ENCODE assay signal across 20 cellular contexts in the genomic region with DNA sequence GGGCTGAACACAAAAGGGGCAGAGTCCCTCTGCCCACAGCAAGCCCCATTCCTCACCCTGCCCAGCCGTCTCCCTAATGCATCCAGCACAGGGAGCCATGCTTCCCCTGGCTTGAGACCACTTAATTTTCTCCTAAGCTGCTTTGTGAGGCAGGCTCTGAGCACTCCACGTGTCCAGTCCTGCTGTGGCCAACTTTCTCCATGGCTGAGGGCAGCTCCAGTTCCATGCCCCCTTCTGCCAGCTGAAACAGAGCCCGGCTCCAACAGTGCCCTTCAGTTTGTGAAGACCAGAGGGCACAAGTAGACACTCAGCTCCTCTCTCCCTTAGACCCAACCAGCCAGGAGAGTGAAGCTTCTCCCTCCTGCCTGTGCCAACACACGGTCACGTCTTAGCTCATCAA. TPM values are rescaled to one million over a fixed set of nuclear protein-coding genes. Genes with fewer than 3 reads are reported as not detected.
DNase-seq lines count a peak whose midpoint lies in the region; ATAC-seq and TF ChIP-seq lines count a peak whose summit lies in the region.
"Had no signal": no experiment of that assay in that cellular context is flagged by ENCODE, and none has a peak within 500 bp of the region (broad histone marks: within the 10 kb centered on the region; RNA-seq: fewer than 3 reads in every experiment).

No MANE protein-coding gene starts in this region.

- no peak overlapping the region; the same call in 1 of the 2 replicates for H4K91ac ChIP-seq in IMR-90 (ENCODE audit: insufficient read depth, low read depth, low read length)
- H4K91ac ChIP-seq in mesenchymal stem cell (ENCODE audit: low read length): peak overlapping the region; percentile 61

- no peak for TF ChIP-seq CTCF in IMR-90 (conservative IDR thresholded peaks at IDR 0.05; ENCODE audit: low read depth, low read length)
- no peak for TF ChIP-seq CTCF in psoas muscle (IDR thresholded peaks at IDR 0.05)
- TF ChIP-seq CTCF in Calu3 (IDR thresholded peaks at IDR 0.05; ENCODE audit: unreplicated experiment): no peak

- H3K27me3 ChIP-seq in IMR-90 (ENCODE audit: control insufficient read depth, insufficient read depth, low read length) (no peaks in the 10 kb centered on the region), mesenchymal stem cell (ENCODE audit: control insufficient read depth in 1 of 2, insufficient read depth in 1 of 2, low read length in 2 of 2) (peaks cover 0 to 6% of the 10 kb centered on the region in 2 experiments), psoas muscle (ENCODE audit: insufficient read depth in 3 of 3, low read length in 2 of 3) (no peaks in the 10 kb centered on the region)
- H3K27me3 ChIP-seq: Peyer's patch, SJSA1 had no signal

- POLR2A ChIA-PET in IMR-90 (lab: Charles Lee; ENCODE audit: unreplicated experiment): no interaction called here

- H3K9me1 ChIP-seq in IMR-90 (ENCODE audit: insufficient read depth, low read length): peaks cover 15% of the 10 kb centered on the region

- CTCF ChIA-PET in IMR-90 (lab: Yijun Ruan, JAX) (interaction anchor here (0.5 kb wide), 1 partner anchor 986 kb away, joined by 3 read pairs; no protein-coding TSS in a partner anchor), Calu3 (lab: Charles Lee) (interaction anchor here (1.4 kb wide), 1 partner anchor 16 kb away, joined by 4 read pairs; no protein-coding TSS in a partner anchor)

- no peak overlapping the region for H3K9ac ChIP-seq in IMR-90 (ENCODE audit: low read depth, low read length)
- H3K9ac ChIP-seq in mesenchymal stem cell (ENCODE audit: low read length): no peak overlapping the region
- H3K9ac ChIP-seq: KMS-11 had no signal

- peaks cover 27% of the 10 kb centered on the region for H3K4me1 ChIP-seq in IMR-90 (ENCODE audit: control insufficient read depth, insufficient read depth, low read length)
- H3K4me1 ChIP-seq in mesenchymal stem cell (ENCODE audit: control insufficient read depth, insufficient read depth, low read depth, low read length): no peaks in the 10 kb centered on the region
- H3K4me1 ChIP-seq in psoas muscle: peaks cover 4% of the 10 kb centered on the region

- no peak overlapping the region for H3K27ac ChIP-seq in IMR-90 (ENCODE audit: insufficient read depth, low read length)
- H3K27ac ChIP-seq in caudate nucleus (ENCODE audit: low read depth, low read length): peak overlapping the region; percentile 44
- H3K27ac ChIP-seq in mesenchymal stem cell (ENCODE audit: low read length, poor library complexity, severe bottlenecking): no peak overlapping the region
- H3K27ac ChIP-seq in psoas muscle: no peak overlapping the region
- H3K27ac ChIP-seq: KMS-11, Peyer's patch, SJSA1 had no signal

- H3K4me2 ChIP-seq in IMR-90 (ENCODE audit: low read depth, low read length): no peak overlapping the region
- no peak overlapping the region for H3K4me2 ChIP-seq in mesenchymal stem cell (ENCODE audit: low read length, poor library complexity, severe bottlenecking)
- H3K4me2 ChIP-seq: A549, KMS-11 had no signal

- no peak overlapping the region for H2AK9ac ChIP-seq in IMR-90 (replicated peaks; ENCODE audit: low read depth, low read length, poor library complexity)

- H3K14ac ChIP-seq in IMR-90 (replicated peaks; ENCODE audit: low read depth, low read length) (no peak overlapping the region), mesenchymal stem cell (ENCODE audit: low read length in 2 of 2) (peak overlapping the region in 1 of 2 experiments; percentile 18)

- H2BK20ac ChIP-seq in IMR-90 (ENCODE audit: low read depth, low read length): no peak overlapping the region

- no peaks in the 10 kb centered on the region for H3K27me3 Mint-ChIP-seq in Calu3 (ENCODE audit: unreplicated experiment)

- H3K9me3 Mint-ChIP-seq in Calu3 (ENCODE audit: low read depth, unreplicated experiment): no peaks in the 10 kb centered on the region
- H3K9me3 Mint-ChIP-seq: CD4-positive, CD25-positive, alpha-beta regulatory T cell had no signal

- H3K18ac ChIP-seq in IMR-90 (ENCODE audit: low read depth, low read length) (no peak overlapping the region), mesenchymal stem cell (ENCODE audit: low read depth in 1 of 2, low read length in 2 of 2) (peak overlapping the region; percentile 37 to 40)

- H2AK5ac ChIP-seq in IMR-90 (ENCODE audit: low read depth, low read length) (peak overlapping the region; percentile 45), mesenchymal stem cell (ENCODE audit: low read length, severe bottlenecking) (no peak overlapping the region)

- no peak for ATAC-seq in IMR-90 (ENCODE audit: low read depth)
- ATAC-seq in psoas muscle: peak; percentile 59 to 83 (median 74)
- no peak for ATAC-seq in left cardiac atrium
- ATAC-seq in HG02970 (IDR thresholded peaks at IDR 0.05; ENCODE audit: low FRiP score, unreplicated experiment): no peak
- ATAC-seq: A549, Right ventricle myocardium inferior had no signal

- no peaks in the 10 kb centered on the region for H3K36me3 Mint-ChIP-seq in Calu3 (ENCODE audit: insufficient read depth, unreplicated experiment)
- H3K36me3 Mint-ChIP-seq: CD4-positive, CD25-positive, alpha-beta regulatory T cell had no signal

- H3K4ac ChIP-seq in IMR-90 (ENCODE audit: low read depth, low read length) (peak overlapping the region; percentile 23; the same call in 1 of the 2 replicates), mesenchymal stem cell (ENCODE audit: low read depth in 1 of 2, low read length in 2 of 2) (peak overlapping the region; percentile 6 to 13)

- H3K23ac ChIP-seq in IMR-90 (ENCODE audit: low read depth, low read length): no peak overlapping the region
- H3K23ac ChIP-seq in mesenchymal stem cell (ENCODE audit: low read length in 2 of 2): peak overlapping the region in 1 of 2 experiments; percentile 54

- H3K36me3 ChIP-seq in IMR-90 (ENCODE audit: control insufficient read depth, insufficient read depth, low read length) (no peaks in the 10 kb centered on the region), mesenchymal stem cell (ENCODE audit: control insufficient read depth in 1 of 2, insufficient read depth in 2 of 2, low read depth in 1 of 2, low read length in 2 of 2) (no peaks in the 10 kb centered on the region), psoas muscle (ENCODE audit: insufficient read depth in 1 of 2, low read depth in 1 of 2) (no peaks in the 10 kb centered on the region)
- H3K36me3 ChIP-seq: Peyer's patch, SJSA1 had no signal

- dilution Hi-C loops in IMR-90 (cut with HindIII; ENCODE audit: low sequenced_read_pairs, unreplicated experiment): no loop called here

- DNase-seq in IMR-90: no peak
- peak in 20 of 61 donors; percentile 15 to 72 (median 44) for DNase-seq in caudate nucleus (lab: John Stamatoyannopoulos, UW)
- no peak for DNase-seq in mesenchymal stem cell
- DNase-seq in psoas muscle: no peak
- DNase-seq in left cardiac atrium: no peak
- no peak for DNase-seq in Calu3
- DNase-seq: CD4-positive, CD25-positive, alpha-beta regulatory T cell; DMS79; NCI-H1105; NCI-H146; NCI-H2029; NCI-H2227 treated with DMSO at 0.1 percent for 48 hours; NCI-H510A had no signal

- no peaks in the 10 kb centered on the region for H3K9me3 ChIP-seq in IMR-90 (ENCODE audit: control insufficient read depth, insufficient read depth, low read length)
- no peaks in the 10 kb centered on the region for H3K9me3 ChIP-seq in mesenchymal stem cell (ENCODE audit: control insufficient read depth, low read length)
- H3K9me3 ChIP-seq in psoas muscle: no peaks in the 10 kb centered on the region
- H3K9me3 ChIP-seq: Peyer's patch, SJSA1 had no signal

- TF ChIP-seq RAD21 in IMR-90 (IDR thresholded peaks at IDR 0.05; ENCODE audit: low read length): no peak

- H2BK120ac ChIP-seq in IMR-90 (ENCODE audit: low read depth, low read length): peak overlapping the region; percentile 3; the same call in 1 of the 2 replicates
- H2BK120ac ChIP-seq in mesenchymal stem cell (ENCODE audit: low read depth, low read length): no peak overlapping the region

- no peak overlapping the region for H2BK15ac ChIP-seq in IMR-90 (ENCODE audit: low read depth, low read length)
- no peak overlapping the region for H2BK15ac ChIP-seq in mesenchymal stem cell (ENCODE audit: low read depth, poor library complexity, severe bottlenecking)

- H2BK5ac ChIP-seq in IMR-90 (ENCODE audit: low read depth, low read length, poor library complexity, severe bottlenecking) (no peak overlapping the region), mesenchymal stem cell (ENCODE audit: low read depth, low read length, poor library complexity, severe bottlenecking) (no peak overlapping the region)

- H3K4me1 Mint-ChIP-seq in Calu3 (ENCODE audit: low read depth, unreplicated experiment): peaks cover 52% of the 10 kb centered on the region
- H3K4me1 Mint-ChIP-seq: CD4-positive, CD25-positive, alpha-beta regulatory T cell had no signal

- H3K4me3 Mint-ChIP-seq in Calu3 (ENCODE audit: low read depth, unreplicated experiment): no peak overlapping the region
- H3K4me3 Mint-ChIP-seq: CD4-positive, CD25-positive, alpha-beta regulatory T cell had no signal

- in situ Hi-C loops in IMR-90 (cut with MboI; ENCODE audit: low sequenced_read_pairs): no loop called here

- TF ChIP-seq POLR2A in IMR-90 (IDR thresholded peaks at IDR 0.05; ENCODE audit: low read depth, low read length): no peak

- H4K5ac ChIP-seq in IMR-90 (ENCODE audit: low read depth, low read length): no peak overlapping the region

- H2AFZ ChIP-seq in IMR-90 (replicated peaks; ENCODE audit: low read length, poor library complexity) (no peak overlapping the region), mesenchymal stem cell (ENCODE audit: low read depth, low read length) (no peak overlapping the region)

- no TSS peak for BruUV-seq in IMR-90 (replicated peaks; lab: Mats Ljungman, UMichigan)
- BruUV-seq in Calu3 (replicated peaks; lab: Mats Ljungman, UMichigan): no TSS peak

- peak overlapping the region; percentile 80 to 86 for H2BK12ac ChIP-seq in mesenchymal stem cell (ENCODE audit: low read length in 2 of 2)

- no peak overlapping the region for H3K4me3 ChIP-seq in IMR-90 (ENCODE audit: insufficient read depth, low read depth, low read length)
- no peak overlapping the region for H3K4me3 ChIP-seq in mesenchymal stem cell (ENCODE audit: insufficient read depth in 1 of 2, low read depth in 1 of 2, low read length in 2 of 2)
- no peak overlapping the region for H3K4me3 ChIP-seq in psoas muscle
- H3K4me3 ChIP-seq: A549, Peyer's patch, SJSA1 had no signal

- intact Hi-C loops in IMR-90 (cut with micrococcal nuclease): no loop called here
- intact Hi-C loops in psoas muscle (cut with DNase I): no loop called here
- intact Hi-C loops in left cardiac atrium (cut with DNase I): no loop called here
- intact Hi-C loops in Calu3 (cut with micrococcal nuclease; ENCODE audit: unreplicated experiment): no loop called here

- H4K8ac ChIP-seq in IMR-90 (ENCODE audit: low read depth in 2 of 2, low read length in 2 of 2) (no peak overlapping the region), mesenchymal stem cell (ENCODE audit: low read length) (peak overlapping the region; percentile 19)

- H3K79me1 ChIP-seq in IMR-90 (ENCODE audit: low read depth in 1 of 2, low read length in 2 of 2) (peaks cover 0 to 6% of the 10 kb centered on the region in 2 experiments; a peak in 2 of 4 replicates), mesenchymal stem cell (replicated peaks; ENCODE audit: low read length, poor library complexity, severe bottlenecking) (no peaks in the 10 kb centered on the region)

- no peak overlapping the region for H3K27ac Mint-ChIP-seq in Calu3 (ENCODE audit: unreplicated experiment)
- H3K27ac Mint-ChIP-seq: CD4-positive, CD25-positive, alpha-beta regulatory T cell had no signal

- 89% methylated on average over 3 of the region's 5 CpGs; no CpG with 5 or more reads in 1 of the 2 experiments for WGBS in IMR-90 (ENCODE audit: extremely low coverage in 2 of 2, insufficient read length in 1 of 2), 2 experiments
- 87% methylated on average over 5 of the region's 5 CpGs for WGBS in mesenchymal stem cell
- WGBS in psoas muscle, 3 donors: 34 to 40% (median 35%) methylated on average over 5 of the region's 5 CpGs

- H3K56ac ChIP-seq in IMR-90 (ENCODE audit: extremely low read depth, insufficient read depth, low read length): no peak overlapping the region

- H4K20me1 ChIP-seq in IMR-90 (ENCODE audit: insufficient read depth, low read length): no peaks in the 10 kb centered on the region

RNA-seq across cellular contexts. Expression of a gene that starts 33.8 kb away (rescaled TPM):
- 5.0 and 8.2 TPM in 2 replicates for total RNA-seq in IMR-90 (2012; rRNA removed)
- polyA plus RNA-seq in IMR-90 (2012; rRNA removed): 19.9 and 20.6 TPM in 2 replicates
- polyA plus RNA-seq in IMR-90 (2012; cell fraction: cytosol; rRNA removed): 10.7 and 13.6 TPM in 2 replicates
- 59.8 and 70.3 TPM in 2 replicates for polyA plus RNA-seq in IMR-90 (2012; cell fraction: nucleus; rRNA removed; ENCODE audit: low replicate concordance)
- polyA plus RNA-seq in mesenchymal stem cell (2013, experiment 1 of 2): 4.0 TPM
- 4.8 TPM for polyA plus RNA-seq in mesenchymal stem cell (2013, experiment 2 of 2)
- total RNA-seq in psoas muscle: 1 to 10 TPM; 1.5 to 7.1 (median 4.8) TPM
- 1 to 10 TPM in 2 of 3 donors, under 1 TPM in 1; 0.92 to 1.7 (median 1.2) TPM for polyA plus RNA-seq in psoas muscle
- 10 to 100 TPM; 14.1 to 19.8 TPM for total RNA-seq in left cardiac atrium
- 94.9 and 101 TPM in 2 replicates for total RNA-seq in Calu3 (2022)
- total RNA-seq: OCI-LY7 had no signal
- polyA plus RNA-seq: CD4-positive, CD25-positive, alpha-beta regulatory T cell had no signal

Comparison
In these comparisons a context has a peak if more than half of its experiments do, and no peak if none do; other contexts are left out.
1. ATAC-seq: peak in psoas muscle (4 of 4); none in IMR-90 (single experiment), left cardiac atrium (0 of 2) and HG02970 (single experiment).